Comparison of ENCODE assay signal across 9 cellular contexts in genomic region chrX:125132274-125132673, GRCh38.
DNase-seq lines count a peak whose midpoint lies in the region; ATAC-seq and TF ChIP-seq lines count a peak whose summit lies in the region.
"Had no signal": no experiment of that assay in that cellular context is flagged by ENCODE, and none has a peak within 500 bp of the region (broad histone marks: within the 10 kb centered on the region; RNA-seq: fewer than 3 reads in every experiment).

No MANE protein-coding gene starts in this region.

- peak; percentile 5 to 50 for DNase-seq in SJCRH30
- peak; percentile 67 for DNase-seq in mesendoderm
- DNase-seq in immature natural killer cell = no peak
- no peak for DNase-seq in activated CD4-positive, alpha-beta memory T cell treated with anti-CD3 and anti-CD28 coated beads for 36 hours
- DNase-seq: NCI-H187 treated with DMSO at 0.1 percent for 48 hours; stimulated activated naive CD4-positive, alpha-beta T cell had no signal

- no peaks in the 10 kb centered on the region for H3K79me2 ChIP-seq in mesendoderm (ENCODE audit: control insufficient read depth, insufficient read depth, low read length)

- peak; percentile 74 for ATAC-seq in HG03159 (IDR thresholded peaks at IDR 0.05; ENCODE audit: unreplicated experiment)
- ATAC-seq in GM19023 (IDR thresholded peaks at IDR 0.05; ENCODE audit: unreplicated experiment) = no peak

- H3K23ac ChIP-seq in mesendoderm (ENCODE audit: low read length) = no peak overlapping the region

- CTCF ChIA-PET in activated CD4-positive, alpha-beta memory T cell treated with anti-CD3 and anti-CD28 coated beads for 36 hours (lab: Charles Lee) = interaction anchor here (0.5 to 2.7 kb wide), 6 partner anchors 10 to 727 kb away, joined by 3 to 20 read pairs (median 3); no protein-coding TSS in a partner anchor

- H2BK120ac ChIP-seq in mesendoderm (ENCODE audit: low read depth, low read length) = no peak overlapping the region

- H3K36me3 ChIP-seq in SJCRH30 (no peaks in the 10 kb centered on the region), mesendoderm (ENCODE audit: control insufficient read depth, insufficient read depth, low read length) (no peaks in the 10 kb centered on the region)

- H3K4ac ChIP-seq in mesendoderm (ENCODE audit: low read depth, low read length) = no peak overlapping the region

- H3K4me3 ChIP-seq in SJCRH30 (no peak overlapping the region), mesendoderm (ENCODE audit: low read length) (no peak overlapping the region)

- no peaks in the 10 kb centered on the region for H3K79me1 ChIP-seq in mesendoderm (ENCODE audit: low read length)

- H3K27me3 ChIP-seq in SJCRH30 = peaks cover 3% of the 10 kb centered on the region; the same call in 1 of the 2 replicates
- no peaks in the 10 kb centered on the region for H3K27me3 ChIP-seq in mesendoderm (ENCODE audit: insufficient read depth, low read length, poor library complexity)

- H3K9ac ChIP-seq in mesendoderm (ENCODE audit: low read length) = no peak overlapping the region

- H3K9me3 ChIP-seq in SJCRH30 (replicated peaks) = no peaks in the 10 kb centered on the region

- H4K8ac ChIP-seq in mesendoderm (ENCODE audit: low read depth, low read length) = no peak overlapping the region

- POLR2A ChIA-PET in activated CD4-positive, alpha-beta memory T cell treated with anti-CD3 and anti-CD28 coated beads for 36 hours (lab: Charles Lee) = no interaction called here

- H3K18ac ChIP-seq in mesendoderm (ENCODE audit: low read length) = no peak overlapping the region

- no peak overlapping the region for H3K4me2 ChIP-seq in mesendoderm (ENCODE audit: low read length)

- no peak overlapping the region for H3K27ac Mint-ChIP-seq in immature natural killer cell
- H3K27ac Mint-ChIP-seq in activated CD4-positive, alpha-beta memory T cell treated with anti-CD3 and anti-CD28 coated beads for 36 hours = no peak overlapping the region

- H2BK15ac ChIP-seq in mesendoderm (replicated peaks; ENCODE audit: low read depth) = no peak overlapping the region

- no CpG with 5 or more reads among the region's 2 CpGs for WGBS in mesendoderm (ENCODE audit: extremely low coverage, insufficient coverage, low lambda C conversion rate)

- H3K56ac ChIP-seq in mesendoderm (ENCODE audit: low read length) = no peak overlapping the region

- H3K9me3 Mint-ChIP-seq in immature natural killer cell = peaks cover 0 to 2% (median 0%) of the 10 kb centered on the region in 6 donors
- H3K9me3 Mint-ChIP-seq in activated CD4-positive, alpha-beta memory T cell treated with anti-CD3 and anti-CD28 coated beads for 36 hours = peaks cover 3% of the 10 kb centered on the region

- no peaks in the 10 kb centered on the region for H3K4me1 ChIP-seq in SJCRH30
- H3K4me1 ChIP-seq in mesendoderm (ENCODE audit: control insufficient read depth, low read depth, low read length) = no peaks in the 10 kb centered on the region

- H3K4me3 Mint-ChIP-seq in immature natural killer cell = no peak overlapping the region
- no peak overlapping the region for H3K4me3 Mint-ChIP-seq in activated CD4-positive, alpha-beta memory T cell treated with anti-CD3 and anti-CD28 coated beads for 36 hours

- H3K27ac ChIP-seq in SJCRH30 (no peak overlapping the region), mesendoderm (ENCODE audit: low read depth, low read length) (no peak overlapping the region)

- peak; percentile 66 for TF ChIP-seq CTCF in GM12873 (IDR thresholded peaks at IDR 0.05; ENCODE audit: insufficient read depth, low read depth, low read length, missing control alignments)

- H3K36me3 Mint-ChIP-seq in immature natural killer cell = no peaks in the 10 kb centered on the region
- no peaks in the 10 kb centered on the region for H3K36me3 Mint-ChIP-seq in activated CD4-positive, alpha-beta memory T cell treated with anti-CD3 and anti-CD28 coated beads for 36 hours

- intact Hi-C loops in activated CD4-positive, alpha-beta memory T cell treated with anti-CD3 and anti-CD28 coated beads for 36 hours (cut with micrococcal nuclease) = loop anchor here (5.0 to 10.0 kb wide), 2 partner anchors 303 to 745 kb away; no protein-coding TSS in a partner anchor

- peaks cover 0 to 3% (median 2%) of the 10 kb centered on the region in 3 donors for H3K27me3 Mint-ChIP-seq in immature natural killer cell (ENCODE audit: low read depth in 3 of 3)
- no peaks in the 10 kb centered on the region for H3K27me3 Mint-ChIP-seq in activated CD4-positive, alpha-beta memory T cell treated with anti-CD3 and anti-CD28 coated beads for 36 hours

- no peak overlapping the region for H4K5ac ChIP-seq in mesendoderm (ENCODE audit: low read length)

- H2AK5ac ChIP-seq in mesendoderm (ENCODE audit: low read length) = no peak overlapping the region

- no peaks in the 10 kb centered on the region for H3K4me1 Mint-ChIP-seq in immature natural killer cell
- no peaks in the 10 kb centered on the region for H3K4me1 Mint-ChIP-seq in activated CD4-positive, alpha-beta memory T cell treated with anti-CD3 and anti-CD28 coated beads for 36 hours (ENCODE audit: low read depth)

- no peak overlapping the region for H2BK5ac ChIP-seq in mesendoderm (ENCODE audit: low read length)

Comparison
In these comparisons a context has a peak if more than half of its experiments do, and no peak if none do; other contexts are left out.
1. DNase-seq: peak in SJCRH30 (2 of 2) and mesendoderm (single experiment); none in immature natural killer cell (0 of 3) and activated CD4-positive, alpha-beta memory T cell treated with anti-CD3 and anti-CD28 coated beads for 36 hours (single experiment).